ENCODE assay signal across 8 cellular contexts in the genomic region with DNA sequence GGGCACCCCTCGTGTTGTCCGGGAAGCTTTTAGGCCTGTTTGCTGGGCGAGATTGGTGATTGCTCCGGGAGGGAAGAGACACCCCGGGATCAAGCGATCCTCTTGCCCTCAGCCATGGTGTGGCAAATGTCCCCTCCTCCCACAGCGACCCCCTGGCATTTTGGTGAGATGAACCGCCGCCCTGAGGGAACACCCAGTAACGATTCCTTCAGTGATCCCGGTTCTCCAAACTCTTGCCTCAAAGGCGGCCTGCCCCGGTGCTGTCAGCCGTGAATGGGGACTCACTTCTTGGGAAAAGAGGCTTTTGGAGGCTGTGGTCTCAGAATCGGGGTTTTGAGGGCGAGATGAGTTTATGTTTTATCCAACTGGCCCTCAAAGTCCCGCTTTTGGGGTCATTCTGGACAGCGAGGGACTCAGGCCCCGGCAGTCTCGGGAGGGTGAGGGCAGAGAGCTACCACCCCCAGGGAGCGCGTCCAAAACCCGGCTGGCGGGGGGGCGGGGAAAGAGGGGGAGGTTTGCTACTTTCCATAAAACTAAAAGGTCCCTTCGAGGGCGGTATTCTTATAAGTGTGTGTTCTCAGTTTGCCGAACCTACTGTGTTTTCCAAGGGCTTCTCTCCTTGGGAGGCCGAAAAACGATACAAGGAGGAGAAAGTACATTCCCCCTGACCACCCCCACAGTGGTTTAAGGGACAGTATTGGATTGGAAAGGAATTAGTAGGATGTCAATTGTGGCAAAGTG.
A peak's percentile ranks its signal among the peaks of the same experiment; 100 is the strongest.
DNase-seq lines count a peak whose midpoint lies in the region; ATAC-seq and TF ChIP-seq lines count a peak whose summit lies in the region.

No MANE protein-coding gene starts in this region.

- DNase-seq in RWPE1 (ENCODE audit: low spot score) (no peak), fibroblast of peridontal ligament (ENCODE audit: extremely low read depth) (peak; percentile 34), psoas muscle (peak; percentile 50 to 73), sciatic nerve (ENCODE audit: low spot score) (no peak), NAMALWA (ENCODE audit: low spot score) (no peak), NCI-H1105 (lab: John Stamatoyannopoulos, UW) (no peak)

- H3K27me3 ChIP-seq in psoas muscle (ENCODE audit: insufficient read depth in 3 of 3, low read length in 2 of 3) = no peaks in the 10 kb centered on the region

- WGBS in psoas muscle, 3 donors = 13 to 26% (median 14%) methylated on average over 30 of the region's 30 CpGs

- H3K9me3 ChIP-seq in ES-I3 (ENCODE audit: control insufficient read depth, insufficient read depth, low read length) (no peaks in the 10 kb centered on the region), psoas muscle (no peaks in the 10 kb centered on the region)

- POLR2A ChIA-PET in RWPE1 (lab: Yijun Ruan, JAX; ENCODE audit: low non-redundant PET) = interaction anchor here (0.5 to 0.7 kb wide), 2 partner anchors 66 to 183 kb away, joined by 3 read pairs; no protein-coding TSS in a partner anchor

- H3K27ac ChIP-seq in RWPE1 (peak overlapping the region; percentile 90), psoas muscle (peak overlapping the region; percentile 97)

- TF ChIP-seq CTCF in RWPE1 (conservative IDR thresholded peaks at IDR 0.05; ENCODE audit: low read depth) (no peak), psoas muscle (IDR thresholded peaks at IDR 0.05) (no peak)

- peak overlapping the region; percentile 90 for H3K9ac ChIP-seq in ES-I3 (ENCODE audit: low read depth, low read length)

- H3K4me3 ChIP-seq in psoas muscle = peak overlapping the region; percentile 97

- peak in 1 of 4 donors; percentile 31 for ATAC-seq in psoas muscle
- ATAC-seq in sciatic nerve = no peak
- no peak for ATAC-seq in GM18907 (IDR thresholded peaks at IDR 0.05; ENCODE audit: unreplicated experiment)

- H3K36me3 ChIP-seq in ES-I3 (ENCODE audit: insufficient read depth, low read length) (no peaks in the 10 kb centered on the region), psoas muscle (ENCODE audit: insufficient read depth in 1 of 2, low read depth in 1 of 2) (peaks cover 0 to 2% of the 10 kb centered on the region in 2 donors)

- CTCF ChIA-PET in RWPE1 (lab: Yijun Ruan, JAX) = interaction anchor here (0.7 to 0.8 kb wide), 2 partner anchors 17 to 198 kb away, joined by 3 to 7 read pairs; no protein-coding TSS in a partner anchor

- peaks cover 32% of the 10 kb centered on the region for H3K4me1 ChIP-seq in ES-I3 (ENCODE audit: insufficient read depth, low read length)
- peaks cover 24% of the 10 kb centered on the region for H3K4me1 ChIP-seq in psoas muscle

- intact Hi-C loops in psoas muscle (cut with DNase I) (loop anchor here in 1 of 2 donors (5.0 to 10.0 kb wide), 3 partner anchors 111 to 223 kb away; no protein-coding TSS in a partner anchor), sciatic nerve (cut with DNase I) (no loop called here)

Comparison
In these comparisons a context has a peak if more than half of its experiments do, and no peak if none do; other contexts are left out.
1. DNase-seq: peak in fibroblast of peridontal ligament (single experiment) and psoas muscle (2 of 2); none in RWPE1 (single experiment), sciatic nerve (single experiment), NAMALWA (single experiment) and NCI-H1105 (single experiment).